Comparison of ENCODE assay signal across 1 cellular context in the genomic region with DNA sequence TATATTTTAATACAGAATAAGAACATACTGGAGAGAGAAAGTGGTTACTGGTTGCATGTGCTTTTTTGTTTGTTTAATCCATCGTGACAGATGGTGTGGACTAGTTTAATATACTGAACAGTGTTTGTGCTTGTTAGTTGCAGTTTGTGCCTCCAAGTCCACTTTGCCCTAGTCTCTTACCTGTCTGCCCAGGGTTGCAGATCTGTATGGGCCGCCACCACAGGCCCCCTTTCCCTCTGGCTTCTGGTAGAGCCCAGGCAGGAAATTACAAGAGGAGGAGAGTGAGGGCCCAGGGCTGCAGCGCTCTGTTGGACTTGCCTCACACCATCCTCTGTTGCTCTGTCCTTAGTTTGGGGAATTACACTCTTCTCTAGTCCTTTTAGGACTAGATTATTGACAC.
TF ChIP-seq lines count a peak whose summit lies in the region.

No MANE protein-coding gene starts in this region.

TF ChIP-seq in GM23338, 12 proteins besides CTCF, POLR2A, EP300 and RAD21 (continued from another document):
- TF ChIP-seq, protein P1, sequence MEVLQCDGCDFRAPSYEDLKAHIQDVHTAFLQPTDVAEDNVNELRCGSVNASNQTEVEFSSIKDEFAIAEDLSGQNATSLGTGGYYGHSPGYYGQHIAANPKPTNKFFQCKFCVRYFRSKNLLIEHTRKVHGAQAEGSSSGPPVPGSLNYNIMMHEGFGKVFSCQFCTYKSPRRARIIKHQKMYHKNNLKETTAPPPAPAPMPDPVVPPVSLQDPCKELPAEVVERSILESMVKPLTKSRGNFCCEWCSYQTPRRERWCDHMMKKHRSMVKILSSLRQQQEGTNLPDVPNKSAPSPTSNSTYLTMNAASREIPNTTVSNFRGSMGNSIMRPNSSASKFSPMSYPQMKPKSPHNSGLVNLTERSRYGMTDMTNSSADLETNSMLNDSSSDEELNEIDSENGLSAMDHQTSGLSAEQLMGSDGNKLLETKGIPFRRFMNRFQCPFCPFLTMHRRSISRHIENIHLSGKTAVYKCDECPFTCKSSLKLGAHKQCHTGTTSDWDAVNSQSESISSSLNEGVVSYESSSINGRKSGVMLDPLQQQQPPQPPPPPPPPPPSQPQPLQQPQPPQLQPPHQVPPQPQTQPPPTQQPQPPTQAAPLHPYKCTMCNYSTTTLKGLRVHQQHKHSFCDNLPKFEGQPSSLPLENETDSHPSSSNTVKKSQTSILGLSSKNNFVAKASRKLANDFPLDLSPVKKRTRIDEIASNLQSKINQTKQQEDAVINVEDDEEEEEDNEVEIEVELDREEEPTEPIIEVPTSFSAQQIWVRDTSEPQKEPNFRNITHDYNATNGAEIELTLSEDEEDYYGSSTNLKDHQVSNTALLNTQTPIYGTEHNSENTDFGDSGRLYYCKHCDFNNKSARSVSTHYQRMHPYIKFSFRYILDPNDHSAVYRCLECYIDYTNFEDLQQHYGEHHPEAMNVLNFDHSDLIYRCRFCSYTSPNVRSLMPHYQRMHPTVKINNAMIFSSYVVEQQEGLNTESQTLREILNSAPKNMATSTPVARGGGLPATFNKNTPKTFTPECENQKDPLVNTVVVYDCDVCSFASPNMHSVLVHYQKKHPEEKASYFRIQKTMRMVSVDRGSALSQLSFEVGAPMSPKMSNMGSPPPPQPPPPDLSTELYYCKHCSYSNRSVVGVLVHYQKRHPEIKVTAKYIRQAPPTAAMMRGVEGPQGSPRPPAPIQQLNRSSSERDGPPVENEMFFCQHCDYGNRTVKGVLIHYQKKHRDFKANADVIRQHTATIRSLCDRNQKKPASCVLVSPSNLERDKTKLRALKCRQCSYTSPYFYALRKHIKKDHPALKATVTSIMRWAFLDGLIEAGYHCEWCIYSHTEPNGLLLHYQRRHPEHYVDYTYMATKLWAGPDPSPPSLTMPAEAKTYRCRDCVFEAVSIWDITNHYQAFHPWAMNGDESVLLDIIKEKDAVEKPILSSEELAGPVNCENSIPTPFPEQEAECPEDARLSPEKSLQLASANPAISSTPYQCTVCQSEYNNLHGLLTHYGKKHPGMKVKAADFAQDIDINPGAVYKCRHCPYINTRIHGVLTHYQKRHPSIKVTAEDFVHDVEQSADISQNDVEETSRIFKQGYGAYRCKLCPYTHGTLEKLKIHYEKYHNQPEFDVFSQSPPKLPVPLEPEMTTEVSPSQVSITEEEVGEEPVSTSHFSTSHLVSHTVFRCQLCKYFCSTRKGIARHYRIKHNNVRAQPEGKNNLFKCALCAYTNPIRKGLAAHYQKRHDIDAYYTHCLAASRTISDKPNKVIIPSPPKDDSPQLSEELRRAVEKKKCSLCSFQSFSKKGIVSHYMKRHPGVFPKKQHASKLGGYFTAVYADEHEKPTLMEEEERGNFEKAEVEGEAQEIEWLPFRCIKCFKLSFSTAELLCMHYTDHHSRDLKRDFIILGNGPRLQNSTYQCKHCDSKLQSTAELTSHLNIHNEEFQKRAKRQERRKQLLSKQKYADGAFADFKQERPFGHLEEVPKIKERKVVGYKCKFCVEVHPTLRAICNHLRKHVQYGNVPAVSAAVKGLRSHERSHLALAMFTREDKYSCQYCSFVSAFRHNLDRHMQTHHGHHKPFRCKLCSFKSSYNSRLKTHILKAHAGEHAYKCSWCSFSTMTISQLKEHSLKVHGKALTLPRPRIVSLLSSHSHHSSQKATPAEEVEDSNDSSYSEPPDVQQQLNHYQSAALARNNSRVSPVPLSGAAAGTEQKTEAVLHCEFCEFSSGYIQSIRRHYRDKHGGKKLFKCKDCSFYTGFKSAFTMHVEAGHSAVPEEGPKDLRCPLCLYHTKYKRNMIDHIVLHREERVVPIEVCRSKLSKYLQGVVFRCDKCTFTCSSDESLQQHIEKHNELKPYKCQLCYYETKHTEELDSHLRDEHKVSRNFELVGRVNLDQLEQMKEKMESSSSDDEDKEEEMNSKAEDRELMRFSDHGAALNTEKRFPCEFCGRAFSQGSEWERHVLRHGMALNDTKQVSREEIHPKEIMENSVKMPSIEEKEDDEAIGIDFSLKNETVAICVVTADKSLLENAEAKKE (CRISPR knock-in tag; IDR thresholded peaks at IDR 0.05) = no peak
- no peak for TF ChIP-seq CREB1 (CRISPR knock-in tag; IDR thresholded peaks at IDR 0.05; ENCODE audit: low read depth)
- no peak for TF ChIP-seq STAT1 (IDR thresholded peaks at IDR 0.05; ENCODE audit: unreplicated experiment)
- no peak for TF ChIP-seq EZH2 (IDR thresholded peaks at IDR 0.05; ENCODE audit: low read depth, unreplicated experiment)
- TF ChIP-seq, protein P2, sequence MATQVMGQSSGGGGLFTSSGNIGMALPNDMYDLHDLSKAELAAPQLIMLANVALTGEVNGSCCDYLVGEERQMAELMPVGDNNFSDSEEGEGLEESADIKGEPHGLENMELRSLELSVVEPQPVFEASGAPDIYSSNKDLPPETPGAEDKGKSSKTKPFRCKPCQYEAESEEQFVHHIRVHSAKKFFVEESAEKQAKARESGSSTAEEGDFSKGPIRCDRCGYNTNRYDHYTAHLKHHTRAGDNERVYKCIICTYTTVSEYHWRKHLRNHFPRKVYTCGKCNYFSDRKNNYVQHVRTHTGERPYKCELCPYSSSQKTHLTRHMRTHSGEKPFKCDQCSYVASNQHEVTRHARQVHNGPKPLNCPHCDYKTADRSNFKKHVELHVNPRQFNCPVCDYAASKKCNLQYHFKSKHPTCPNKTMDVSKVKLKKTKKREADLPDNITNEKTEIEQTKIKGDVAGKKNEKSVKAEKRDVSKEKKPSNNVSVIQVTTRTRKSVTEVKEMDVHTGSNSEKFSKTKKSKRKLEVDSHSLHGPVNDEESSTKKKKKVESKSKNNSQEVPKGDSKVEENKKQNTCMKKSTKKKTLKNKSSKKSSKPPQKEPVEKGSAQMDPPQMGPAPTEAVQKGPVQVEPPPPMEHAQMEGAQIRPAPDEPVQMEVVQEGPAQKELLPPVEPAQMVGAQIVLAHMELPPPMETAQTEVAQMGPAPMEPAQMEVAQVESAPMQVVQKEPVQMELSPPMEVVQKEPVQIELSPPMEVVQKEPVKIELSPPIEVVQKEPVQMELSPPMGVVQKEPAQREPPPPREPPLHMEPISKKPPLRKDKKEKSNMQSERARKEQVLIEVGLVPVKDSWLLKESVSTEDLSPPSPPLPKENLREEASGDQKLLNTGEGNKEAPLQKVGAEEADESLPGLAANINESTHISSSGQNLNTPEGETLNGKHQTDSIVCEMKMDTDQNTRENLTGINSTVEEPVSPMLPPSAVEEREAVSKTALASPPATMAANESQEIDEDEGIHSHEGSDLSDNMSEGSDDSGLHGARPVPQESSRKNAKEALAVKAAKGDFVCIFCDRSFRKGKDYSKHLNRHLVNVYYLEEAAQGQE (IDR thresholded peaks at IDR 0.05; ENCODE audit: unreplicated experiment) = no peak
- no peak for TF ChIP-seq NANOG (IDR thresholded peaks at IDR 0.05; ENCODE audit: borderline replicate concordance)
- no peak for TF ChIP-seq POLR2AphosphoS5 (IDR thresholded peaks at IDR 0.05; ENCODE audit: low read depth)
- no peak for TF ChIP-seq ZNF331 (CRISPR knock-in tag; IDR thresholded peaks at IDR 0.05; ENCODE audit: low read depth)
- TF ChIP-seq, protein P3, sequence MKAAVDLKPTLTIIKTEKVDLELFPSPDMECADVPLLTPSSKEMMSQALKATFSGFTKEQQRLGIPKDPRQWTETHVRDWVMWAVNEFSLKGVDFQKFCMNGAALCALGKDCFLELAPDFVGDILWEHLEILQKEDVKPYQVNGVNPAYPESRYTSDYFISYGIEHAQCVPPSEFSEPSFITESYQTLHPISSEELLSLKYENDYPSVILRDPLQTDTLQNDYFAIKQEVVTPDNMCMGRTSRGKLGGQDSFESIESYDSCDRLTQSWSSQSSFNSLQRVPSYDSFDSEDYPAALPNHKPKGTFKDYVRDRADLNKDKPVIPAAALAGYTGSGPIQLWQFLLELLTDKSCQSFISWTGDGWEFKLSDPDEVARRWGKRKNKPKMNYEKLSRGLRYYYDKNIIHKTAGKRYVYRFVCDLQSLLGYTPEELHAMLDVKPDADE (IDR thresholded peaks at IDR 0.05) = no peak
- TF ChIP-seq ZNF114 (CRISPR knock-in tag; IDR thresholded peaks at IDR 0.05) = no peak
- TF ChIP-seq JUNB (IDR thresholded peaks at IDR 0.05; ENCODE audit: unreplicated experiment) = no peak
